In the genomic region with DNA sequence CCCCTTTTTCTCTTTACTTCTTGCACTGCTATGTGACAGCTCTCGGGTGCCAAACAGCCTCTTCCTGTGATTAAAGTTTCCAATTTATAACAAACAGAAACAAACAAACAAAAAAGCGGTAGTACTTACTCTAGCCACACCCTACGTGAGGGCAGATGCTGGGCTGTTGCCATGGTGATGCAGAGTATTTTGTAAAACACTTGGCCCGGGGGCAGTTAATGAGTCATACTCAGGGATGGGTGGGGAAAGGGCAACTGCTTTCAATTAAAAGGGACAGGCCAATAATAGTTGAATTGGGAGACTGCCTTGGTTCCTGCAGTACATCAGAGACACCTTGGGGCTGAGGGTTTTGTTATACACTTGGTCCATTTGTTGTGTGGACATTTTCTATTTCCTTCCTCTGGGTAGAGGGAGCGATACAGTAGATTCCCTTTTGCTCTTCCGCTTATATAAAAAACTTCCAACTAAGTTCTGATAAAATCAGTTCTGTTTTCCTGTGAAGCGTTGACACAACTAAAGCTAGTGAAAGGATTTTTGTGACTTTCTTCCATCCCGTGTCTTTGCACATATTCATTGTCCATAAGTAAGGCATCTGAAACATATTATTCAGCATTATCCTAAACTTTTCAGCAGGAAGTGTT, we compare ENCODE assay signal across 1 cellular context.
A peak's percentile ranks its signal among the peaks of the same experiment; 100 is the strongest.
TF ChIP-seq lines count a peak whose summit lies in the region.

No MANE protein-coding gene starts in this region.

TF ChIP-seq in K562, 482 proteins besides CTCF, POLR2A, EP300 and RAD21 (continued from another document and continues in another):
- TF ChIP-seq, protein P1, sequence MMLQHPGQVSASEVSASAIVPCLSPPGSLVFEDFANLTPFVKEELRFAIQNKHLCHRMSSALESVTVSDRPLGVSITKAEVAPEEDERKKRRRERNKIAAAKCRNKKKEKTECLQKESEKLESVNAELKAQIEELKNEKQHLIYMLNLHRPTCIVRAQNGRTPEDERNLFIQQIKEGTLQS (IDR thresholded peaks at IDR 0.05), result peak; percentile 95
- TF ChIP-seq, protein P1 (CRISPR knock-in tag; conservative IDR thresholded peaks at IDR 0.05), result peak; percentile 93
- peak; percentile 91 for TF ChIP-seq FOXJ3 (CRISPR knock-in tag; IDR thresholded peaks at IDR 0.05)
- no peak for TF ChIP-seq ATF1 (CRISPR knock-in tag; IDR thresholded peaks at IDR 0.05)
- TF ChIP-seq ATF1 (tag; IDR thresholded peaks at IDR 0.05), result peak; percentile 12; the same call in 1 of the 2 replicates
- TF ChIP-seq FOXM1 (IDR thresholded peaks at IDR 0.05; ENCODE audit: low read depth), result peak; percentile 60
- TF ChIP-seq FOXM1 (CRISPR knock-in tag; IDR thresholded peaks at IDR 0.05; ENCODE audit: low read depth), result no peak
- no peak for TF ChIP-seq GABPB1 (CRISPR knock-in tag; IDR thresholded peaks at IDR 0.05)
- peak; percentile 71 for TF ChIP-seq ARID1B (IDR thresholded peaks at IDR 0.05)
- TF ChIP-seq SP1 (CRISPR knock-in tag; IDR thresholded peaks at IDR 0.05), result peak; percentile 41; the same call in 1 of the 2 replicates
- no peak for TF ChIP-seq ARID2 (IDR thresholded peaks at IDR 0.05)
- peak; percentile 99 for TF ChIP-seq FOXJ2 (tag; IDR thresholded peaks at IDR 0.05)
- 0 out of 2 replicates have a peak, but pooled peaks have one; percentile 22 for TF ChIP-seq MYBL2 (IDR thresholded peaks at IDR 0.05; ENCODE audit: low read depth)
- no peak for TF ChIP-seq MYBL2 (CRISPR knock-in tag; IDR thresholded peaks at IDR 0.05; ENCODE audit: borderline replicate concordance)
- peak; percentile 40 for TF ChIP-seq ELF1 (tag; IDR thresholded peaks at IDR 0.05)
- no peak for TF ChIP-seq ASH1L (IDR thresholded peaks at IDR 0.05; ENCODE audit: borderline replicate concordance, low read depth, partially characterized antibody)
- TF ChIP-seq, protein P2, sequence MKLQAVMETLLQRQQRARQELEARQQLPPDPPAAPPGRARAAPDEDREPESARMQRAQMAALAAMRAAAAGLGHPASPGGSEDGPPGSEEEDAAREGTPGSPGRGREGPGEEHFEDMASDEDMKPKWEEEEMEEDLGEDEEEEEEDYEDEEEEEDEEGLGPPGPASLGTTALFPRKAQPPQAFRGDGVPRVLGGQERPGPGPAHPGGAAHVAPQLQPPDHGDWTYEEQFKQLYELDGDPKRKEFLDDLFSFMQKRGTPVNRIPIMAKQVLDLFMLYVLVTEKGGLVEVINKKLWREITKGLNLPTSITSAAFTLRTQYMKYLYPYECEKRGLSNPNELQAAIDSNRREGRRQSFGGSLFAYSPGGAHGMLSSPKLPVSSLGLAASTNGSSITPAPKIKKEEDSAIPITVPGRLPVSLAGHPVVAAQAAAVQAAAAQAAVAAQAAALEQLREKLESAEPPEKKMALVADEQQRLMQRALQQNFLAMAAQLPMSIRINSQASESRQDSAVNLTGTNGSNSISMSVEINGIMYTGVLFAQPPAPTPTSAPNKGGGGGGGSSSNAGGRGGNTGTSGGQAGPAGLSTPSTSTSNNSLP (IDR thresholded peaks at IDR 0.05; ENCODE audit: borderline replicate concordance, low read depth, low read length), result 0 out of 2 replicates have a peak, but pooled peaks have one; percentile 54
- no peak for TF ChIP-seq ZBTB1 (CRISPR knock-in tag; IDR thresholded peaks at IDR 0.05; ENCODE audit: borderline replicate concordance, low read depth)
- peak; percentile 96 for TF ChIP-seq JUN (IDR thresholded peaks at IDR 0.05; ENCODE audit: borderline replicate concordance, low read depth, low read length)
- no peak for TF ChIP-seq JUN (CRISPR knock-in tag; IDR thresholded peaks at IDR 0.05; ENCODE audit: borderline replicate concordance)
- TF ChIP-seq ZNF253 (CRISPR knock-in tag; conservative IDR thresholded peaks at IDR 0.05), result no peak
- TF ChIP-seq, protein P3, sequence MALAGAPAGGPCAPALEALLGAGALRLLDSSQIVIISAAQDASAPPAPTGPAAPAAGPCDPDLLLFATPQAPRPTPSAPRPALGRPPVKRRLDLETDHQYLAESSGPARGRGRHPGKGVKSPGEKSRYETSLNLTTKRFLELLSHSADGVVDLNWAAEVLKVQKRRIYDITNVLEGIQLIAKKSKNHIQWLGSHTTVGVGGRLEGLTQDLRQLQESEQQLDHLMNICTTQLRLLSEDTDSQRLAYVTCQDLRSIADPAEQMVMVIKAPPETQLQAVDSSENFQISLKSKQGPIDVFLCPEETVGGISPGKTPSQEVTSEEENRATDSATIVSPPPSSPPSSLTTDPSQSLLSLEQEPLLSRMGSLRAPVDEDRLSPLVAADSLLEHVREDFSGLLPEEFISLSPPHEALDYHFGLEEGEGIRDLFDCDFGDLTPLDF (CRISPR knock-in tag; IDR thresholded peaks at IDR 0.05), result no peak
- no peak for TF ChIP-seq CBFA2T3 (IDR thresholded peaks at IDR 0.05)
- TF ChIP-seq, protein P4, sequence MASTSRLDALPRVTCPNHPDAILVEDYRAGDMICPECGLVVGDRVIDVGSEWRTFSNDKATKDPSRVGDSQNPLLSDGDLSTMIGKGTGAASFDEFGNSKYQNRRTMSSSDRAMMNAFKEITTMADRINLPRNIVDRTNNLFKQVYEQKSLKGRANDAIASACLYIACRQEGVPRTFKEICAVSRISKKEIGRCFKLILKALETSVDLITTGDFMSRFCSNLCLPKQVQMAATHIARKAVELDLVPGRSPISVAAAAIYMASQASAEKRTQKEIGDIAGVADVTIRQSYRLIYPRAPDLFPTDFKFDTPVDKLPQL (IDR thresholded peaks at IDR 0.05; ENCODE audit: extremely low read depth, insufficient read length), result no peak
- TF ChIP-seq SOX6 (IDR thresholded peaks at IDR 0.05), result no peak
- TF ChIP-seq CTBP1 (IDR thresholded peaks at IDR 0.05; ENCODE audit: borderline replicate concordance), result peak; percentile 69; the same call in 1 of the 2 replicates
- no peak for TF ChIP-seq XRCC3 (IDR thresholded peaks at IDR 0.05)
- TF ChIP-seq ZNF408 (CRISPR knock-in tag; IDR thresholded peaks at IDR 0.05; ENCODE audit: low read depth), result no peak
- TF ChIP-seq BCOR (IDR thresholded peaks at IDR 0.05), result no peak
- TF ChIP-seq, protein P5, sequence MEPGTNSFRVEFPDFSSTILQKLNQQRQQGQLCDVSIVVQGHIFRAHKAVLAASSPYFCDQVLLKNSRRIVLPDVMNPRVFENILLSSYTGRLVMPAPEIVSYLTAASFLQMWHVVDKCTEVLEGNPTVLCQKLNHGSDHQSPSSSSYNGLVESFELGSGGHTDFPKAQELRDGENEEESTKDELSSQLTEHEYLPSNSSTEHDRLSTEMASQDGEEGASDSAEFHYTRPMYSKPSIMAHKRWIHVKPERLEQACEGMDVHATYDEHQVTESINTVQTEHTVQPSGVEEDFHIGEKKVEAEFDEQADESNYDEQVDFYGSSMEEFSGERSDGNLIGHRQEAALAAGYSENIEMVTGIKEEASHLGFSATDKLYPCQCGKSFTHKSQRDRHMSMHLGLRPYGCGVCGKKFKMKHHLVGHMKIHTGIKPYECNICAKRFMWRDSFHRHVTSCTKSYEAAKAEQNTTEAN (CRISPR knock-in tag; IDR thresholded peaks at IDR 0.05), result no peak
- TF ChIP-seq, protein P6, sequence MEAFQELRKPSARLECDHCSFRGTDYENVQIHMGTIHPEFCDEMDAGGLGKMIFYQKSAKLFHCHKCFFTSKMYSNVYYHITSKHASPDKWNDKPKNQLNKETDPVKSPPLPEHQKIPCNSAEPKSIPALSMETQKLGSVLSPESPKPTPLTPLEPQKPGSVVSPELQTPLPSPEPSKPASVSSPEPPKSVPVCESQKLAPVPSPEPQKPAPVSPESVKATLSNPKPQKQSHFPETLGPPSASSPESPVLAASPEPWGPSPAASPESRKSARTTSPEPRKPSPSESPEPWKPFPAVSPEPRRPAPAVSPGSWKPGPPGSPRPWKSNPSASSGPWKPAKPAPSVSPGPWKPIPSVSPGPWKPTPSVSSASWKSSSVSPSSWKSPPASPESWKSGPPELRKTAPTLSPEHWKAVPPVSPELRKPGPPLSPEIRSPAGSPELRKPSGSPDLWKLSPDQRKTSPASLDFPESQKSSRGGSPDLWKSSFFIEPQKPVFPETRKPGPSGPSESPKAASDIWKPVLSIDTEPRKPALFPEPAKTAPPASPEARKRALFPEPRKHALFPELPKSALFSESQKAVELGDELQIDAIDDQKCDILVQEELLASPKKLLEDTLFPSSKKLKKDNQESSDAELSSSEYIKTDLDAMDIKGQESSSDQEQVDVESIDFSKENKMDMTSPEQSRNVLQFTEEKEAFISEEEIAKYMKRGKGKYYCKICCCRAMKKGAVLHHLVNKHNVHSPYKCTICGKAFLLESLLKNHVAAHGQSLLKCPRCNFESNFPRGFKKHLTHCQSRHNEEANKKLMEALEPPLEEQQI (IDR thresholded peaks at IDR 0.05), result no peak
- TF ChIP-seq, protein P7, sequence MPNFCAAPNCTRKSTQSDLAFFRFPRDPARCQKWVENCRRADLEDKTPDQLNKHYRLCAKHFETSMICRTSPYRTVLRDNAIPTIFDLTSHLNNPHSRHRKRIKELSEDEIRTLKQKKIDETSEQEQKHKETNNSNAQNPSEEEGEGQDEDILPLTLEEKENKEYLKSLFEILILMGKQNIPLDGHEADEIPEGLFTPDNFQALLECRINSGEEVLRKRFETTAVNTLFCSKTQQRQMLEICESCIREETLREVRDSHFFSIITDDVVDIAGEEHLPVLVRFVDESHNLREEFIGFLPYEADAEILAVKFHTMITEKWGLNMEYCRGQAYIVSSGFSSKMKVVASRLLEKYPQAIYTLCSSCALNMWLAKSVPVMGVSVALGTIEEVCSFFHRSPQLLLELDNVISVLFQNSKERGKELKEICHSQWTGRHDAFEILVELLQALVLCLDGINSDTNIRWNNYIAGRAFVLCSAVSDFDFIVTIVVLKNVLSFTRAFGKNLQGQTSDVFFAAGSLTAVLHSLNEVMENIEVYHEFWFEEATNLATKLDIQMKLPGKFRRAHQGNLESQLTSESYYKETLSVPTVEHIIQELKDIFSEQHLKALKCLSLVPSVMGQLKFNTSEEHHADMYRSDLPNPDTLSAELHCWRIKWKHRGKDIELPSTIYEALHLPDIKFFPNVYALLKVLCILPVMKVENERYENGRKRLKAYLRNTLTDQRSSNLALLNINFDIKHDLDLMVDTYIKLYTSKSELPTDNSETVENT (CRISPR knock-in tag; IDR thresholded peaks at IDR 0.05), result no peak
- peak; percentile 81 for TF ChIP-seq SMARCE1 (IDR thresholded peaks at IDR 0.05)
- TF ChIP-seq, protein P8, sequence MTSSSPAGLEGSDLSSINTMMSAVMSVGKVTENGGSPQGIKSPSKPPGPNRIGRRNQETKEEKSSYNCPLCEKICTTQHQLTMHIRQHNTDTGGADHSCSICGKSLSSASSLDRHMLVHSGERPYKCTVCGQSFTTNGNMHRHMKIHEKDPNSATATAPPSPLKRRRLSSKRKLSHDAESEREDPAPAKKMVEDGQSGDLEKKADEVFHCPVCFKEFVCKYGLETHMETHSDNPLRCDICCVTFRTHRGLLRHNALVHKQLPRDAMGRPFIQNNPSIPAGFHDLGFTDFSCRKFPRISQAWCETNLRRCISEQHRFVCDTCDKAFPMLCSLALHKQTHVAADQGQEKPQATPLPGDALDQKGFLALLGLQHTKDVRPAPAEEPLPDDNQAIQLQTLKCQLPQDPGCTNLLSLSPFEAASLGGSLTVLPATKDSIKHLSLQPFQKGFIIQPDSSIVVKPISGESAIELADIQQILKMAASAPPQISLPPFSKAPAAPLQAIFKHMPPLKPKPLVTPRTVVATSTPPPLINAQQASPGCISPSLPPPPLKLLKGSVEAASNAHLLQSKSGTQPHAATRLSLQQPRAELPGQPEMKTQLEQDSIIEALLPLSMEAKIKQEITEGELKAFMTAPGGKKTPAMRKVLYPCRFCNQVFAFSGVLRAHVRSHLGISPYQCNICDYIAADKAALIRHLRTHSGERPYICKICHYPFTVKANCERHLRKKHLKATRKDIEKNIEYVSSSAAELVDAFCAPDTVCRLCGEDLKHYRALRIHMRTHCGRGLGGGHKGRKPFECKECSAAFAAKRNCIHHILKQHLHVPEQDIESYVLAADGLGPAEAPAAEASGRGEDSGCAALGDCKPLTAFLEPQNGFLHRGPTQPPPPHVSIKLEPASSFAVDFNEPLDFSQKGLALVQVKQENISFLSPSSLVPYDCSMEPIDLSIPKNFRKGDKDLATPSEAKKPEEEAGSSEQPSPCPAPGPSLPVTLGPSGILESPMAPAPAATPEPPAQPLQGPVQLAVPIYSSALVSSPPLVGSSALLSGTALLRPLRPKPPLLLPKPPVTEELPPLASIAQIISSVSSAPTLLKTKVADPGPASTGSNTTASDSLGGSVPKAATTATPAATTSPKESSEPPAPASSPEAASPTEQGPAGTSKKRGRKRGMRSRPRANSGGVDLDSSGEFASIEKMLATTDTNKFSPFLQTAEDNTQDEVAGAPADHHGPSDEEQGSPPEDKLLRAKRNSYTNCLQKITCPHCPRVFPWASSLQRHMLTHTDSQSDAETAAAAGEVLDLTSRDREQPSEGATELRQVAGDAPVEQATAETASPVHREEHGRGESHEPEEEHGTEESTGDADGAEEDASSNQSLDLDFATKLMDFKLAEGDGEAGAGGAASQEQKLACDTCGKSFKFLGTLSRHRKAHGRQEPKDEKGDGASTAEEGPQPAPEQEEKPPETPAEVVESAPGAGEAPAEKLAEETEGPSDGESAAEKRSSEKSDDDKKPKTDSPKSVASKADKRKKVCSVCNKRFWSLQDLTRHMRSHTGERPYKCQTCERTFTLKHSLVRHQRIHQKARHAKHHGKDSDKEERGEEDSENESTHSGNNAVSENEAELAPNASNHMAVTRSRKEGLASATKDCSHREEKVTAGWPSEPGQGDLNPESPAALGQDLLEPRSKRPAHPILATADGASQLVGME (CRISPR knock-in tag; IDR thresholded peaks at IDR 0.05), result no peak
- TF ChIP-seq RNF2 (IDR thresholded peaks at IDR 0.05), result 0 out of 2 replicates have a peak, but pooled peaks have one; percentile 39
- no peak; the same call in 1 of the 2 replicates for TF ChIP-seq TAL1 (IDR thresholded peaks at IDR 0.05)
- no peak for TF ChIP-seq PRMT5 (CRISPR knock-in tag; IDR thresholded peaks at IDR 0.05)
- TF ChIP-seq C11orf30 (IDR thresholded peaks at IDR 0.05; ENCODE audit: low read depth), result 0 out of 2 replicates have a peak, but pooled peaks have one; percentile 11
- peak; percentile 76 for TF ChIP-seq MXI1 (IDR thresholded peaks at IDR 0.05; ENCODE audit: low read depth, low read length)
- peak; percentile 65 for TF ChIP-seq FOS (IDR thresholded peaks at IDR 0.05; ENCODE audit: extremely low read depth, insufficient read length)
- TF ChIP-seq SMARCA4 (IDR thresholded peaks at IDR 0.05), result peak; percentile 74; the same call in 1 of the 2 replicates
- peak; percentile 99 for TF ChIP-seq RFX1 (IDR thresholded peaks at IDR 0.05)
- TF ChIP-seq RCOR1 (IDR thresholded peaks at IDR 0.05; ENCODE audit: borderline replicate concordance in 1 of 2, low read depth in 2 of 2, low read length in 2 of 2), result peak in 1 of 2 experiments; percentile 76; a peak in 1 of 4 replicates
- no peak for TF ChIP-seq ELF2 (CRISPR knock-in tag; IDR thresholded peaks at IDR 0.05)
